Comparison of ENCODE assay signal across 1 cellular context in the genomic region with DNA sequence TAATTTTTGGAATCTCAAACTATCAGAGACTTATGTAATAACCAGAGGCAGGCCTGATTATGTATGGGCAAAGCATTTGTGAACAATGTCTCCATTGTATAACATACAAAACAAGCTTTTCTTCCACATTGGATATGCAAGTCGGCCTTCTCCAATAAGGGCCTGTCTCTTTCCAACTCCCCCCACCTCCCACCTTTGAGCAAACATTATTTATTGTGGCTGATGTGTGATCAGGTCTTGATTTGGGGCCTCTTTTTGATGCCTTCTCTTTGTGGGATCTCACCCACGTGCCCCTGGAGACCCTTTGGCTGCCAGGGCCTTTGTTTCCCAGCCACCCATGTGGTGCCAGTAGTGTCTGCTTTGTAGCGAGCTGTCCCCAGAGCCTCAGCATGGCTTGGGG.
TF ChIP-seq lines count a peak whose summit lies in the region.

No MANE protein-coding gene starts in this region.

TF ChIP-seq in HepG2, 621 proteins besides CTCF, POLR2A, EP300 and RAD21:
- TF ChIP-seq, protein P1, sequence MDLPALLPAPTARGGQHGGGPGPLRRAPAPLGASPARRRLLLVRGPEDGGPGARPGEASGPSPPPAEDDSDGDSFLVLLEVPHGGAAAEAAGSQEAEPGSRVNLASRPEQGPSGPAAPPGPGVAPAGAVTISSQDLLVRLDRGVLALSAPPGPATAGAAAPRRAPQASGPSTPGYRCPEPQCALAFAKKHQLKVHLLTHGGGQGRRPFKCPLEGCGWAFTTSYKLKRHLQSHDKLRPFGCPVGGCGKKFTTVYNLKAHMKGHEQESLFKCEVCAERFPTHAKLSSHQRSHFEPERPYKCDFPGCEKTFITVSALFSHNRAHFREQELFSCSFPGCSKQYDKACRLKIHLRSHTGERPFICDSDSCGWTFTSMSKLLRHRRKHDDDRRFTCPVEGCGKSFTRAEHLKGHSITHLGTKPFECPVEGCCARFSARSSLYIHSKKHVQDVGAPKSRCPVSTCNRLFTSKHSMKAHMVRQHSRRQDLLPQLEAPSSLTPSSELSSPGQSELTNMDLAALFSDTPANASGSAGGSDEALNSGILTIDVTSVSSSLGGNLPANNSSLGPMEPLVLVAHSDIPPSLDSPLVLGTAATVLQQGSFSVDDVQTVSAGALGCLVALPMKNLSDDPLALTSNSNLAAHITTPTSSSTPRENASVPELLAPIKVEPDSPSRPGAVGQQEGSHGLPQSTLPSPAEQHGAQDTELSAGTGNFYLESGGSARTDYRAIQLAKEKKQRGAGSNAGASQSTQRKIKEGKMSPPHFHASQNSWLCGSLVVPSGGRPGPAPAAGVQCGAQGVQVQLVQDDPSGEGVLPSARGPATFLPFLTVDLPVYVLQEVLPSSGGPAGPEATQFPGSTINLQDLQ (CRISPR knock-in tag; IDR thresholded peaks at IDR 0.05), result no peak
- TF ChIP-seq SOX13 (IDR thresholded peaks at IDR 0.05), result no peak
- TF ChIP-seq SOX13 (CRISPR knock-in tag; conservative IDR thresholded peaks at IDR 0.05 in 1 of 2, IDR thresholded peaks at IDR 0.05 in 1 of 2), result 0 out of 4 replicates have a peak, but pooled peaks of 1 of the 2 experiments have one; percentile 19
